15 cellular contexts compared by ENCODE assay signal in the genomic region with DNA sequence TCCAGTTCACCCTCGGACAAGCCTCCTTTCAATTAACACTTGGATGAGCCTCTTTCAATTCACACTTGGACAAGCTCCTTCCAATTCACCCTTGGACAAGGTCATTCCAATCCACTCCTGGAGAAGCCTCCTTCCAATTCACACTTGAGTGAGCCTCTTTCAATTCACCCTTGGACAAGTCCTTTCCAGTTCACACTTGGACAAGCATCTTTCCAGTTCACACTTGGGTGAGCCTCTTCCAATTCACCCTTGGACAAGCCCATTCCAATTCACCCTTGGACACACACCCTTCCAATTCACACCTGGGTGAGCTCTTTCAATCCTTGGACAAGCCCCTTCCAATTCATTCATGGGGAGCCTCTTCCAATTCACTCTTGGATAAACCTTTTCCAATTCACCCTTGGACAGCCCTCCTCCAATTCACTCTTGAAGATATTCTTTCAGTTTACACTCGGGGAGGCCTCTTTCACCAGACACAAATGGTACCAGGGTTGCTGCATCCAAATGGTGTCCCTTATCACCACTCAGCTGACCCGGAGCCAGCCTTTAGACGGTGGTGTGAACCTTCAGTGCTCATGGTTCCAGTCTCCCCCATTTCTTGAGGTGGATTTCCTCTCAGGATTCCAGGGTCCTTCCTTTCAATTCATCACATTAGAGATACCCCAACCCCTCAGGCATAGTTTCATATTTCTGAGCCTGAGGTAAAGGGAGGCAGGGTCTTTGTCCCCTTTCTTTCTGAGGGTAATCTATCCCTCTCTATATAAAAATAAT.
DNase-seq lines count a peak whose midpoint lies in the region; ATAC-seq, FAIRE-seq and TF ChIP-seq lines count a peak whose summit lies in the region.
"Had no signal": no experiment of that assay in that cellular context is flagged by ENCODE, and none has a peak within 500 bp of the region (broad histone marks: within the 10 kb centered on the region; RNA-seq: fewer than 3 reads in every experiment).

No MANE protein-coding gene starts in this region.

- H3K27me3 ChIP-seq in GM23248 (replicated peaks; ENCODE audit: insufficient read depth) (no peaks in the 10 kb centered on the region), PC-3 (ENCODE audit: low read length) (no peaks in the 10 kb centered on the region), osteoblast (ENCODE audit: insufficient read depth, low read length) (no peaks in the 10 kb centered on the region), breast epithelium (no peaks in the 10 kb centered on the region)

- H3K36me3 ChIP-seq in GM23248 (ENCODE audit: low read depth), result no peaks in the 10 kb centered on the region
- no peaks in the 10 kb centered on the region for H3K36me3 ChIP-seq in PC-3 (ENCODE audit: low read depth, low read length)
- H3K36me3 ChIP-seq in osteoblast (ENCODE audit: insufficient read depth, low read length), result no peaks in the 10 kb centered on the region
- no peaks in the 10 kb centered on the region for H3K36me3 ChIP-seq in breast epithelium
- H3K36me3 ChIP-seq: HAP-1 had no signal

- H3K4me2 ChIP-seq in A549 (peak overlapping the region; percentile 62), GM23248 (ENCODE audit: unreplicated experiment) (no peak overlapping the region), PC-3 (ENCODE audit: low read length) (no peak overlapping the region), osteoblast (ENCODE audit: insufficient read depth, low read length) (no peak overlapping the region)

- H2AFZ ChIP-seq in GM23248, result peak overlapping the region; percentile 55
- H2AFZ ChIP-seq in PC-3 (ENCODE audit: low read length), result peak overlapping the region; percentile 23; the same call in 1 of the 2 replicates
- peak overlapping the region; percentile 48 for H2AFZ ChIP-seq in osteoblast (ENCODE audit: low read length)

- H3K9ac ChIP-seq in GM23248 (no peak overlapping the region), PC-3 (ENCODE audit: low read length) (no peak overlapping the region)
- H3K9ac ChIP-seq: KMS-11 had no signal

- no peak overlapping the region for H3K4me3 ChIP-seq in A549
- H3K4me3 ChIP-seq in GM23248, result no peak overlapping the region
- H3K4me3 ChIP-seq in PC-3 (ENCODE audit: low read length), result no peak overlapping the region
- H3K4me3 ChIP-seq in osteoblast (ENCODE audit: insufficient read depth, low read length), result no peak overlapping the region
- H3K4me3 ChIP-seq in breast epithelium, result no peak overlapping the region
- H3K4me3 ChIP-seq: HAP-1 had no signal

- no peak for TF ChIP-seq RAD21 in A549 (conservative IDR thresholded peaks at IDR 0.05 in 1 of 2, IDR thresholded peaks at IDR 0.05 in 1 of 2)

- H3K79me2 ChIP-seq in GM23248 (ENCODE audit: insufficient read depth) (no peaks in the 10 kb centered on the region), PC-3 (ENCODE audit: low read length) (no peaks in the 10 kb centered on the region), osteoblast (ENCODE audit: insufficient read depth, low read length) (no peaks in the 10 kb centered on the region)

- no peaks in the 10 kb centered on the region for H3F3A ChIP-seq in GM23248 (ENCODE audit: insufficient read depth)
- H3F3A ChIP-seq in PC-3 (ENCODE audit: low read length, unreplicated experiment), result no peaks in the 10 kb centered on the region

- no peak for FAIRE-seq in A549 (lab: Jason Lieb, UNC)
- FAIRE-seq: A204.1 had no signal

- TF ChIP-seq CTCF in A549 (IDR thresholded peaks at IDR 0.05) (no peak), PC-3 (conservative IDR thresholded peaks at IDR 0.05; ENCODE audit: low read depth, low read length) (no peak), osteoblast (IDR thresholded peaks at IDR 0.05; ENCODE audit: extremely low read depth, low read depth, low read length) (no peak), GM10248 (IDR thresholded peaks at IDR 0.05; ENCODE audit: control extremely low read depth, extremely low read depth, low read depth, missing control alignments) (no peak), breast epithelium (IDR thresholded peaks at IDR 0.05) (no peak)

- no peaks in the 10 kb centered on the region for H3K9me2 ChIP-seq in GM23248 (ENCODE audit: insufficient read depth)
- H3K9me2 ChIP-seq in PC-3 (replicated peaks; ENCODE audit: low read length), result no peaks in the 10 kb centered on the region

- in situ Hi-C loops in GM23248 (cut with MboI), result loop anchor here (5.0 to 25.0 kb wide), 3 partner anchors 457 to 1052 kb away; no protein-coding TSS in a partner anchor

- intact Hi-C loops in PC-3 (cut with micrococcal nuclease) (no loop called here), breast epithelium (cut with DNase I; ENCODE audit: low total_unique reads) (no loop called here)

- H3K9me3 ChIP-seq in A549, result no peaks in the 10 kb centered on the region
- H3K9me3 ChIP-seq in GM23248 (ENCODE audit: low read depth), result no peaks in the 10 kb centered on the region
- no peaks in the 10 kb centered on the region for H3K9me3 ChIP-seq in PC-3 (ENCODE audit: low read length)
- no peaks in the 10 kb centered on the region for H3K9me3 ChIP-seq in osteoblast (ENCODE audit: low read depth, low read length)
- H3K9me3 ChIP-seq in breast epithelium, result no peaks in the 10 kb centered on the region
- H3K9me3 ChIP-seq: Caco-2, HAP-1 had no signal

- POLR2A ChIA-PET in A549 (lab: Yijun Ruan, JAX), result no interaction called here
- POLR2A ChIA-PET in PC-3 (lab: Charles Lee; ENCODE audit: unreplicated experiment), result no interaction called here
- POLR2A ChIA-PET in GM10248 (lab: Yijun Ruan, JAX), result no interaction called here

- H3K27ac ChIP-seq in A549 (peak overlapping the region; percentile 47 to 57; a peak in 4 of 6 replicates), GM23248 (no peak overlapping the region), PC-3 (ENCODE audit: low read length) (no peak overlapping the region), osteoblast (ENCODE audit: low read depth, low read length) (no peak overlapping the region), breast epithelium (no peak overlapping the region)
- H3K27ac ChIP-seq: C4-2B, HL-60, KMS-11 had no signal

- ATAC-seq in A549 (no peak), PC-3 (no peak)

- DNase-seq in A549 (ENCODE audit: low read depth in 1 of 2, low spot score in 1 of 2) (no peak), GM23248 (no peak), PC-3 (no peak), osteoblast (ENCODE audit: insufficient read length, low spot score, missing footprints) (no peak), activated gamma-delta T cell treated with Interleukin-2 at 50 U/mL for 16 hours (no peak), GM10248 (ENCODE audit: extremely low spot score) (no peak), breast epithelium (ENCODE audit: low spot score in 2 of 2) (no peak)
- DNase-seq: AML-193, DMS79 had no signal

- H3K4me1 ChIP-seq in A549 (peaks cover 7% of the 10 kb centered on the region; the same call in 2 of the 3 replicates), GM23248 (ENCODE audit: insufficient read depth) (no peaks in the 10 kb centered on the region), PC-3 (ENCODE audit: insufficient read depth, low read length) (no peaks in the 10 kb centered on the region), osteoblast (ENCODE audit: insufficient read depth, low read length) (no peaks in the 10 kb centered on the region), breast epithelium (no peaks in the 10 kb centered on the region)
- H3K4me1 ChIP-seq: Caco-2, HAP-1 had no signal

- H4K20me1 ChIP-seq in GM23248 (ENCODE audit: insufficient read depth), result no peaks in the 10 kb centered on the region
- no peaks in the 10 kb centered on the region for H4K20me1 ChIP-seq in PC-3 (ENCODE audit: low read length)
- no peaks in the 10 kb centered on the region for H4K20me1 ChIP-seq in osteoblast (ENCODE audit: insufficient read depth, low read length)

- TF ChIP-seq POLR2A in A549 (IDR thresholded peaks at IDR 0.05; ENCODE audit: low read length) (no peak), breast epithelium (IDR thresholded peaks at IDR 0.05) (no peak)

- no peak for TF ChIP-seq EP300 in A549 (IDR thresholded peaks at IDR 0.05)

- CTCF ChIA-PET in A549 (lab: Yijun Ruan, JAX) (interaction anchor here (0.5 to 17.5 kb wide), 44 partner anchors 8 to 837 kb away, joined by 3 to 205 read pairs (median 4); no protein-coding TSS in a partner anchor), PC-3 (lab: Charles Lee) (interaction anchor here (0.6 to 1.4 kb wide), 4 partner anchors 232 to 611 kb away, joined by 3 to 6 read pairs (median 4); no protein-coding TSS in a partner anchor), GM10248 (lab: Yijun Ruan, JAX) (interaction anchor here (0.7 to 4.4 kb wide), 9 partner anchors 8 to 610 kb away, joined by 3 to 46 read pairs (median 4); no protein-coding TSS in a partner anchor)

- no TSS peak for BruUV-seq in PC-3 (replicated peaks; lab: Mats Ljungman, UMichigan)

- 79% methylated on average over 4 of the region's 4 CpGs for WGBS in A549 (ENCODE audit: missing lambda C conversion rate)
- WGBS in GM23248 (ENCODE audit: low coverage in 1 of 2, low lambda C conversion rate in 2 of 2, missing lambda C conversion rate in 2 of 2), 2 experiments, result 75 to 76% methylated on average over 4 of the region's 4 CpGs

TF ChIP-seq in A549, 52 proteins besides CTCF, POLR2A, EP300 and RAD21 (continues in another document):
- TF ChIP-seq, protein P1, sequence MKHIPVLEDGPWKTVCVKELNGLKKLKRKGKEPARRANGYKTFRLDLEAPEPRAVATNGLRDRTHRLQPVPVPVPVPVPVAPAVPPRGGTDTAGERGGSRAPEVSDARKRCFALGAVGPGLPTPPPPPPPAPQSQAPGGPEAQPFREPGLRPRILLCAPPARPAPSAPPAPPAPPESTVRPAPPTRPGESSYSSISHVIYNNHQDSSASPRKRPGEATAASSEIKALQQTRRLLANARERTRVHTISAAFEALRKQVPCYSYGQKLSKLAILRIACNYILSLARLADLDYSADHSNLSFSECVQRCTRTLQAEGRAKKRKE (CRISPR knock-in tag; IDR thresholded peaks at IDR 0.05; ENCODE audit: low read depth), result no peak
- no peak for TF ChIP-seq CBX2 (IDR thresholded peaks at IDR 0.05; ENCODE audit: borderline replicate concordance, low read depth)
- TF ChIP-seq CBX8 (IDR thresholded peaks at IDR 0.05), result no peak
- TF ChIP-seq CEBPB (IDR thresholded peaks at IDR 0.05), result no peak
- no peak for TF ChIP-seq HDAC2 (IDR thresholded peaks at IDR 0.05)
- TF ChIP-seq KDM1A (IDR thresholded peaks at IDR 0.05; ENCODE audit: low read depth), result no peak
- TF ChIP-seq MAZ (IDR thresholded peaks at IDR 0.05; ENCODE audit: borderline replicate concordance, low read depth, low read length), result no peak
- TF ChIP-seq BHLHE40 (IDR thresholded peaks at IDR 0.05; ENCODE audit: low read depth, low read length), result no peak
- no peak for TF ChIP-seq HOXA7 (CRISPR knock-in tag; IDR thresholded peaks at IDR 0.05)
- TF ChIP-seq CHD2 (IDR thresholded peaks at IDR 0.05; ENCODE audit: low read length, partially characterized antibody), result no peak
- no peak for TF ChIP-seq FOSB (CRISPR knock-in tag; IDR thresholded peaks at IDR 0.05)
- no peak for TF ChIP-seq ZSCAN20 (CRISPR knock-in tag; IDR thresholded peaks at IDR 0.05)
- TF ChIP-seq PHF8 (IDR thresholded peaks at IDR 0.05; ENCODE audit: borderline replicate concordance, low read depth), result no peak
- no peak for TF ChIP-seq NR3C1 (IDR thresholded peaks at IDR 0.05)
- no peak for TF ChIP-seq CHD4 (IDR thresholded peaks at IDR 0.05; ENCODE audit: borderline replicate concordance)

Comparison
In these comparisons a context has a peak if more than half of its experiments do, and no peak if none do; other contexts are left out.
1. H3K27ac ChIP-seq: peak in A549 (2 of 2); none in GM23248 (single experiment), PC-3 (single experiment), osteoblast (single experiment) and breast epithelium (0 of 2).
2. Peak in every context shown above with its lines, with median percentiles within 50 percentile points of each other: H2AFZ ChIP-seq.